9 cellular contexts compared by ENCODE assay signal in genomic region chr19:574658-575526, GRCh38. TPM values are rescaled to one million over a fixed set of nuclear protein-coding genes. Genes with fewer than 3 reads are reported as not detected.
A peak's percentile ranks its signal among the peaks of the same experiment; 100 is the strongest.
DNase-seq lines count a peak whose midpoint lies in the region; ATAC-seq and TF ChIP-seq lines count a peak whose summit lies in the region.
"Had no signal": no experiment of that assay in that cellular context is flagged by ENCODE, and none has a peak within 500 bp of the region (broad histone marks: within the 10 kb centered on the region; RNA-seq: fewer than 3 reads in every experiment).

No MANE protein-coding gene starts in this region.

- no peak for TF ChIP-seq CTCF in psoas muscle (IDR thresholded peaks at IDR 0.05)

- peak overlapping the region; percentile 88 for H3K4me3 Mint-ChIP-seq in activated T-cell treated with anti-CD3 and anti-CD28 coated beads, Interleukin-2, amount 50 U/mL, for 24 hours
- peak overlapping the region; percentile 47 for H3K4me3 Mint-ChIP-seq in activated CD4-positive, alpha-beta memory T cell treated with anti-CD3 and anti-CD28 coated beads, Interleukin-2, amount 10 ng/mL, durations not matched to agents 7 days and 5 days

- CTCF ChIA-PET in activated CD4-positive, alpha-beta memory T cell treated with anti-CD3 and anti-CD28 coated beads, Interleukin-2, amount 10 ng/mL, durations not matched to agents 7 days and 5 days (lab: Charles Lee): interaction anchor here (0.7 kb wide), 2 partner anchors 9 to 876 kb away, joined by 3 to 4 read pairs; no protein-coding TSS in a partner anchor

- H3K4me1 ChIP-seq in psoas muscle: peaks cover 64% of the 10 kb centered on the region

- H3K36me3 ChIP-seq in psoas muscle (ENCODE audit: insufficient read depth in 1 of 2, low read depth in 1 of 2): peaks cover 0 to 21% of the 10 kb centered on the region in 2 donors

- no peaks in the 10 kb centered on the region for H3K27me3 ChIP-seq in psoas muscle (ENCODE audit: insufficient read depth in 3 of 3, low read length in 2 of 3)

- DNase-seq in activated T-cell treated with anti-CD3 and anti-CD28 coated beads, Interleukin-2, amount 50 U/mL, for 24 hours: no peak
- DNase-seq in activated T-cell treated with anti-CD3 and anti-CD28 coated beads, Interleukin-2, amount 50 U/mL, for 1 hour: no peak
- no peak for DNase-seq in activated CD4-positive, alpha-beta memory T cell treated with anti-CD3 and anti-CD28 coated beads, Interleukin-2, amount 10 ng/mL, durations not matched to agents 7 days and 5 days
- peak; percentile 71 for DNase-seq in Right ventricle myocardium inferior (ENCODE audit: missing footprints)
- DNase-seq in psoas muscle: peak in 1 of 2 donors; percentile 38
- no peak for DNase-seq in NOMO-1 treated with dmso at 0.1 percent for 144 hours (lab: John Stamatoyannopoulos, UW; ENCODE audit: unreplicated experiment)
- no peak for DNase-seq in GDM1 (lab: John Stamatoyannopoulos, UW)
- DNase-seq in stimulated activated naive CD4-positive, alpha-beta T cell treated with Interleukin-2 at 50 U/mL for 16 hours (lab: John Stamatoyannopoulos, UW): no peak

- peaks cover 44% of the 10 kb centered on the region for H3K4me1 Mint-ChIP-seq in activated T-cell treated with anti-CD3 and anti-CD28 coated beads, Interleukin-2, amount 50 U/mL, for 24 hours (ENCODE audit: low read depth)
- H3K4me1 Mint-ChIP-seq in activated CD4-positive, alpha-beta memory T cell treated with anti-CD3 and anti-CD28 coated beads, Interleukin-2, amount 10 ng/mL, durations not matched to agents 7 days and 5 days: peaks cover 47% of the 10 kb centered on the region

- no peaks in the 10 kb centered on the region for H3K9me3 Mint-ChIP-seq in activated T-cell treated with anti-CD3 and anti-CD28 coated beads, Interleukin-2, amount 50 U/mL, for 24 hours
- H3K9me3 Mint-ChIP-seq in activated CD4-positive, alpha-beta memory T cell treated with anti-CD3 and anti-CD28 coated beads, Interleukin-2, amount 10 ng/mL, durations not matched to agents 7 days and 5 days: no peaks in the 10 kb centered on the region

- 20 to 35% (median 23%) methylated on average over 32 of the region's 32 CpGs for WGBS in psoas muscle, 3 donors

- ATAC-seq in Right ventricle myocardium inferior: peak; percentile 49
- ATAC-seq in psoas muscle: peak; percentile 14 to 33 (median 26)

- H3K9me3 ChIP-seq in psoas muscle: no peaks in the 10 kb centered on the region

- intact Hi-C loops in Right ventricle myocardium inferior (cut with DNase I) (loop anchor here (5.0 to 10.0 kb wide), 3 partner anchors 57 to 220 kb away; partner anchors contain the start of genes POLRMT, PTBP1 and RNF126), psoas muscle (cut with DNase I) (loop anchor here (5.0 to 10.0 kb wide), 5 partner anchors 43 to 830 kb away; partner anchors contain the start of genes CDC34 (in 1 of the 2), DAZAP1 (in 1 of the 2), GAMT (in 1 of the 2) and POLRMT (in 1 of the 2))

- H3K27ac Mint-ChIP-seq in activated T-cell treated with anti-CD3 and anti-CD28 coated beads, Interleukin-2, amount 50 U/mL, for 24 hours: peak overlapping the region; percentile 59
- no peak overlapping the region for H3K27ac Mint-ChIP-seq in activated CD4-positive, alpha-beta memory T cell treated with anti-CD3 and anti-CD28 coated beads, Interleukin-2, amount 10 ng/mL, durations not matched to agents 7 days and 5 days

- peaks cover 35% of the 10 kb centered on the region for H3K36me3 Mint-ChIP-seq in activated T-cell treated with anti-CD3 and anti-CD28 coated beads, Interleukin-2, amount 50 U/mL, for 24 hours (ENCODE audit: low read depth)
- H3K36me3 Mint-ChIP-seq in activated CD4-positive, alpha-beta memory T cell treated with anti-CD3 and anti-CD28 coated beads, Interleukin-2, amount 10 ng/mL, durations not matched to agents 7 days and 5 days (ENCODE audit: low read depth): peaks cover 3% of the 10 kb centered on the region

- peak overlapping the region; percentile 97 for H3K4me3 ChIP-seq in psoas muscle

- H3K27me3 Mint-ChIP-seq in activated T-cell treated with anti-CD3 and anti-CD28 coated beads, Interleukin-2, amount 50 U/mL, for 24 hours: no peaks in the 10 kb centered on the region
- H3K27me3 Mint-ChIP-seq in activated CD4-positive, alpha-beta memory T cell treated with anti-CD3 and anti-CD28 coated beads, Interleukin-2, amount 10 ng/mL, durations not matched to agents 7 days and 5 days: no peaks in the 10 kb centered on the region

- peak overlapping the region; percentile 94 for H3K27ac ChIP-seq in psoas muscle

- POLR2A ChIA-PET in activated CD4-positive, alpha-beta memory T cell treated with anti-CD3 and anti-CD28 coated beads, Interleukin-2, amount 10 ng/mL, durations not matched to agents 7 days and 5 days (lab: Charles Lee): interaction anchor here (0.7 to 1.8 kb wide), 4 partner anchors 10 to 86 kb away, joined by 3 to 4 read pairs (median 4); partner anchors contain the start of genes CDC34 and TPGS1

RNA-seq across cellular contexts. Expression of gene BSG, which starts 2.5 kb away (rescaled TPM):
- 100 to 1,000 TPM; 255 to 257 TPM for total RNA-seq in activated CD4-positive, alpha-beta memory T cell treated with anti-CD3 and anti-CD28 coated beads, Interleukin-2, amount 10 ng/mL, durations not matched to agents 7 days and 5 days
- 1,651 TPM for total RNA-seq in Right ventricle myocardium inferior
- total RNA-seq in psoas muscle: 100 to 1,000 TPM; 172 to 381 (median 300) TPM
- 100 to 1,000 TPM; 202 to 308 (median 299) TPM for polyA plus RNA-seq in psoas muscle

RNA-seq across cellular contexts. Expression of gene HCN2, which starts 14.8 kb away (rescaled TPM):
- 1 to 10 TPM; 3.1 to 3.5 TPM for total RNA-seq in activated CD4-positive, alpha-beta memory T cell treated with anti-CD3 and anti-CD28 coated beads, Interleukin-2, amount 10 ng/mL, durations not matched to agents 7 days and 5 days
- total RNA-seq in Right ventricle myocardium inferior (4.5 TPM), psoas muscle (under 1 TPM in 2 of 4 donors, not detected in 2; 0.08 to 0.13 TPM)
- under 1 TPM in 2 of 3 donors, not detected in 1; 0.04 to 0.05 TPM for polyA plus RNA-seq in psoas muscle

RNA-seq across cellular contexts. Expression of gene GZMM, which starts 31.0 kb away (rescaled TPM):
- total RNA-seq in activated CD4-positive, alpha-beta memory T cell treated with anti-CD3 and anti-CD28 coated beads, Interleukin-2, amount 10 ng/mL, durations not matched to agents 7 days and 5 days: 10 to 100 TPM; 45.1 to 45.2 TPM
- not detected for total RNA-seq in Right ventricle myocardium inferior
- not detected for total RNA-seq in psoas muscle
- polyA plus RNA-seq in psoas muscle: under 1 TPM; 0.11 to 0.23 (median 0.14) TPM
- total RNA-seq: dermis microvascular lymphatic vessel endothelial cell had no signal

RNA-seq across cellular contexts. Expression of gene CDC34, which starts 43.3 kb away (rescaled TPM):
- total RNA-seq in activated CD4-positive, alpha-beta memory T cell treated with anti-CD3 and anti-CD28 coated beads, Interleukin-2, amount 10 ng/mL, durations not matched to agents 7 days and 5 days: 10 to 100 TPM; 50.3 to 50.4 TPM
- total RNA-seq in Right ventricle myocardium inferior (109 TPM), psoas muscle (100 to 1,000 TPM in 1 of 4 donors, 10 to 100 TPM in 3; 72.6 to 107 (median 83.0) TPM)
- polyA plus RNA-seq in psoas muscle: 100 to 1,000 TPM; 113 to 160 (median 123) TPM

RNA-seq across cellular contexts. Expression of gene POLRMT, which starts 58.4 kb away (rescaled TPM):
- total RNA-seq in activated CD4-positive, alpha-beta memory T cell treated with anti-CD3 and anti-CD28 coated beads, Interleukin-2, amount 10 ng/mL, durations not matched to agents 7 days and 5 days: 10 to 100 TPM; 44.8 to 45.1 TPM
- total RNA-seq in Right ventricle myocardium inferior: 51.2 TPM
- 10 to 100 TPM; 66.1 to 99.8 (median 81.4) TPM for total RNA-seq in psoas muscle
- polyA plus RNA-seq in psoas muscle: 10 to 100 TPM; 61.7 to 79.6 (median 66.5) TPM

Comparison
In these comparisons a context has a peak if more than half of its experiments do, and no peak if none do; other contexts are left out.
1. RNA of gene GZMM, which starts 31.0 kb away (total RNA-seq): 45.1 to 45.2 TPM in activated CD4-positive, alpha-beta memory T cell treated with anti-CD3 and anti-CD28 coated beads, Interleukin-2, amount 10 ng/mL, durations not matched to agents 7 days and 5 days; not detected in psoas muscle and not detected in Right ventricle myocardium inferior (single experiment); every median in the first group is over 10 times any median in the second.